ENCODE assay signal across 1 cellular context in the genomic region with DNA sequence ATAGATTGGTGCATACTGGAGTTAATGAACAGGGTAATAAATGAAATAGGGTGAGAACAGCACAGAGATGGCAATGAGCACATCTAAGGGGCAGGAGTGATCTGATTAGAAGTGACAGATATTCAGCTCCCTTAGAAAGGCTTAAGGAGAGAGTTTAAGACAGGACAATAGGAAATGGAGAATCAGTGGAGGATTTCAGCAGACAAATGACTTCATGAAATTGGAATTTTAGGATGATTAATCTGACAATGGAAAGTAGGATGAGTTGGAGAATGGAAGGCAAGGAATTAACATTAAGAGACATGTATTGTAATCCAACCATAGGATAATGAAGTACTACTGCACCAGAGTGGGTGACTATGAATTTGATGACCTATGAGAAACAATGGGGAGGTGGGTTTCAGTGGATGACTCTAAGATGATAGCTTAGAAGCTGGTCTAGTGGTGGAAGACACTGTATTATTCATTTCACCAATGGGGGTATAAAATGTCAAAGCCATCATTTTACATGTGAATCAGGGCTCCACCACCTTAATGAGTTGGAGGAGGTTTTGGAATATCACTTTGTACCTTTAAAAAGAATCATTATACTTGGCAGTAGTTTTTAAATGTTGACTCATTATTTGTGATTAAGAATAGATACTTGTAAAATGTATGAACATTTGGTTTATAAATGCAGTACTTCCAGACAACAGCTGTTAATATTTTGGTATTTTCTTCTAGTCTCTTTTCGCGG.
TF ChIP-seq lines count a peak whose summit lies in the region.

No MANE protein-coding gene starts in this region.

TF ChIP-seq in IMR-90, 13 proteins besides CTCF, POLR2A, EP300 and RAD21 (continued from another document):
- TF ChIP-seq ELK1 (IDR thresholded peaks at IDR 0.05; ENCODE audit: borderline replicate concordance, low read depth, low read length) (no peak), RFX5 (IDR thresholded peaks at IDR 0.05; ENCODE audit: low read depth, low read length) (no peak), BHLHE40 (IDR thresholded peaks at IDR 0.05; ENCODE audit: low read depth, low read length) (no peak), FOS (IDR thresholded peaks at IDR 0.05; ENCODE audit: low read depth, low read length) (no peak), CEBPB (IDR thresholded peaks at IDR 0.05; ENCODE audit: low read depth, low read length) (no peak)
